Comparison of ENCODE assay signal across 13 cellular contexts in the genomic region with DNA sequence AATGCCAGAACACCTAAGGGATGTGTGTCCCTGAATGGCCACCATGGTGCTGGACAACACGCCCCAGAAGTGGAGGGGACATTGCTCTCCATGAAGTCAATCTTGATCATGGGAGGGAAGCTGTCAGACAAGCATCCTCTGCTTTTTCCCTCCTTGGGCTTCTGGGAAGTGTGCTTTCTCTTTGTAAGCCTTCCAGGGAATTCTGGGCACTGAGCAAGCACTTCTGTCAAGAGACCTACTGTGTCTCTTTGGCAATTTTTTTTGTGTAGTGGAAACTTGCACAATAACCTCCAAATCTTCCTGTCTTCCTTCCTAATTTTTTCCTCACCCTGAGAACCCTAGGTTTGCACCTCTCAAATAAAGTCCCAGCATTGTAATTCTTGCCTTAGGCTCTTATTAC.
"Had no signal": no experiment of that assay in that cellular context is flagged by ENCODE, and none has a peak within 500 bp of the region (broad histone marks: within the 10 kb centered on the region; RNA-seq: fewer than 3 reads in every experiment).

No MANE protein-coding gene starts in this region.

- H3K9me3 ChIP-seq: spleen had no signal

- H3K4me3 Mint-ChIP-seq: activated CD4-positive, alpha-beta T cell treated with anti-CD3 and anti-CD28 coated beads for 36 hours; activated CD8-positive, alpha-beta T cell treated with anti-CD3 and anti-CD28 coated beads, Interleukin-2, amount 10 ng/mL, durations not matched to agents 7 days and 5 days; activated naive CD8-positive, alpha-beta T cell treated with anti-CD3 and anti-CD28 coated beads, Interleukin-2, amount 10 ng/mL, durations not matched to agents 7 days and 5 days; naive thymus-derived CD4-positive, alpha-beta T cell; stimulated activated naive B cell treated with anti-CD40 and anti-IgM and Interleukin-4, amounts not matched to agents 10 μg/mL and 1 μg/mL and 100 μg/mL, for 72 hours had no signal

- H3K36me3 ChIP-seq: spleen, WERI-Rb-1 had no signal

- H3K36me3 Mint-ChIP-seq: activated naive CD8-positive, alpha-beta T cell treated with anti-CD3 and anti-CD28 coated beads, Interleukin-2, amount 10 ng/mL, durations not matched to agents 7 days and 5 days; naive thymus-derived CD4-positive, alpha-beta T cell had no signal

- H3K4me1 ChIP-seq: spleen had no signal

- DNase-seq: activated CD4-positive, alpha-beta T cell treated with anti-CD3 and anti-CD28 coated beads for 36 hours; activated CD8-positive, alpha-beta memory T cell treated with anti-CD3 and anti-CD28 coated beads, Interleukin-2, amount 50 U/mL, for 48 hours; activated CD8-positive, alpha-beta T cell treated with anti-CD3 and anti-CD28 coated beads, Interleukin-2, amount 10 ng/mL, durations not matched to agents 7 days and 5 days; activated naive CD8-positive, alpha-beta T cell treated with anti-CD3 and anti-CD28 coated beads, Interleukin-2, amount 10 ng/mL, durations not matched to agents 7 days and 5 days; dorsolateral prefrontal cortex; hippocampal formation; naive thymus-derived CD4-positive, alpha-beta T cell; spleen; stimulated activated CD4-positive, alpha-beta T cell treated with anti-CD3 and anti-CD28 coated beads, Interleukin-2, amount 100 ng/mL, for 24 hours; stimulated activated naive B cell treated with anti-CD40 and anti-IgM and Interleukin-4, amounts not matched to agents 10 μg/mL and 1 μg/mL and 100 μg/mL, for 72 hours; T-helper 1 cell; WERI-Rb-1 had no signal

- H3K27ac ChIP-seq: dorsolateral prefrontal cortex, spleen, WERI-Rb-1 had no signal

- H3K4me3 ChIP-seq: dorsolateral prefrontal cortex, lung, spleen had no signal

- H3K4me1 Mint-ChIP-seq: activated CD4-positive, alpha-beta T cell treated with anti-CD3 and anti-CD28 coated beads for 36 hours; activated naive CD8-positive, alpha-beta T cell treated with anti-CD3 and anti-CD28 coated beads, Interleukin-2, amount 10 ng/mL, durations not matched to agents 7 days and 5 days had no signal

- H3K27ac Mint-ChIP-seq: activated CD4-positive, alpha-beta T cell treated with anti-CD3 and anti-CD28 coated beads for 36 hours; activated CD8-positive, alpha-beta T cell treated with anti-CD3 and anti-CD28 coated beads, Interleukin-2, amount 10 ng/mL, durations not matched to agents 7 days and 5 days; activated naive CD8-positive, alpha-beta T cell treated with anti-CD3 and anti-CD28 coated beads, Interleukin-2, amount 10 ng/mL, durations not matched to agents 7 days and 5 days; naive thymus-derived CD4-positive, alpha-beta T cell; stimulated activated naive B cell treated with anti-CD40 and anti-IgM and Interleukin-4, amounts not matched to agents 10 μg/mL and 1 μg/mL and 100 μg/mL, for 72 hours had no signal

- H3K9me3 Mint-ChIP-seq: activated naive CD8-positive, alpha-beta T cell treated with anti-CD3 and anti-CD28 coated beads, Interleukin-2, amount 10 ng/mL, durations not matched to agents 7 days and 5 days had no signal
